ENCODE assay signal across 29 cellular contexts in genomic region chr9:130635721-130636647, GRCh38. TPM values are rescaled to one million over a fixed set of nuclear protein-coding genes. Genes with fewer than 3 reads are reported as not detected.
"Had no signal": no experiment of that assay in that cellular context is flagged by ENCODE, and none has a peak within 500 bp of the region (broad histone marks: within the 10 kb centered on the region; RNA-seq: fewer than 3 reads in every experiment).

No MANE protein-coding gene starts in this region.

- H3K27ac Mint-ChIP-seq: activated CD4-positive, alpha-beta memory T cell treated with anti-CD3 and anti-CD28 coated beads for 36 hours; activated CD4-positive, alpha-beta T cell treated with anti-CD3 and anti-CD28 coated beads, Interleukin-2, amount 10 ng/mL, durations not matched to agents 7 days and 5 days; activated naive CD4-positive, alpha-beta T cell treated with anti-CD3 and anti-CD28 coated beads, Interleukin-2, amount 50 U/mL, for 24 hours; activated T-cell treated with anti-CD3 and anti-CD28 coated beads, Interleukin-2, amount 50 U/mL, for 72 hours; activated T-helper 2 cell treated with anti-CD3 and anti-CD28 coated beads, Interferon-gamma antibody, Interleukin-2, Interleukin-4, amounts not matched to agents 10 μg/mL and 5 μg/mL and 100 μg/mL, durations not matched to agents 14 hours and 24 hours and 36 hours had no signal

- H3K9me3 ChIP-seq: breast epithelium, SJCRH30, SK-N-SH had no signal

- H3K9me3 Mint-ChIP-seq: activated CD4-positive, alpha-beta memory T cell treated with anti-CD3 and anti-CD28 coated beads for 36 hours; activated CD4-positive, alpha-beta T cell treated with anti-CD3 and anti-CD28 coated beads, Interleukin-2, amount 10 ng/mL, durations not matched to agents 7 days and 5 days; activated naive CD4-positive, alpha-beta T cell treated with anti-CD3 and anti-CD28 coated beads, Interleukin-2, amount 50 U/mL, for 24 hours; activated T-cell treated with anti-CD3 and anti-CD28 coated beads, Interleukin-2, amount 50 U/mL, for 72 hours; activated T-helper 2 cell treated with anti-CD3 and anti-CD28 coated beads, Interferon-gamma antibody, Interleukin-2, Interleukin-4, amounts not matched to agents 10 μg/mL and 5 μg/mL and 100 μg/mL, durations not matched to agents 14 hours and 24 hours and 36 hours had no signal

- DNase-seq: activated CD4-positive, alpha-beta memory T cell treated with anti-CD3 and anti-CD28 coated beads for 36 hours; activated CD4-positive, alpha-beta T cell treated with anti-CD3 and anti-CD28 coated beads, Interleukin-2, amount 10 ng/mL, durations not matched to agents 7 days and 5 days; activated CD4-positive, CD25-positive, alpha-beta regulatory T cell; activated CD8-positive, alpha-beta memory T cell treated with anti-CD3 and anti-CD28 coated beads, Interleukin-2, amount 50 U/mL, for 4 hours; activated gamma-delta T cell treated with Interleukin-2 at 50 U/mL for 16 hours; activated T-cell treated with anti-CD3 and anti-CD28 coated beads, Interleukin-2, amount 50 U/mL, for 72 hours; caudate nucleus; Karpas-422; MM.1S; NCI-H1105 treated with DMSO at 0.1 percent for 48 hours; NCI-H1436 treated with DMSO at 0.1 percent for 48 hours; NCI-H187; NCI-H2081; NCI-H2171; NCI-H226; NCI-H526; NCI-H82; Right ventricle myocardium superior; SJCRH30; SK-N-SH; T-helper 1 cell had no signal

- H3K27me3 Mint-ChIP-seq: activated CD4-positive, alpha-beta memory T cell treated with anti-CD3 and anti-CD28 coated beads for 36 hours; activated CD4-positive, alpha-beta T cell treated with anti-CD3 and anti-CD28 coated beads, Interleukin-2, amount 10 ng/mL, durations not matched to agents 7 days and 5 days; activated naive CD4-positive, alpha-beta T cell treated with anti-CD3 and anti-CD28 coated beads, Interleukin-2, amount 50 U/mL, for 24 hours had no signal

- H3K4me1 ChIP-seq: breast epithelium had no signal

- H3K4me3 Mint-ChIP-seq: activated CD4-positive, alpha-beta memory T cell treated with anti-CD3 and anti-CD28 coated beads for 36 hours; activated CD4-positive, alpha-beta T cell treated with anti-CD3 and anti-CD28 coated beads, Interleukin-2, amount 10 ng/mL, durations not matched to agents 7 days and 5 days; activated naive CD4-positive, alpha-beta T cell treated with anti-CD3 and anti-CD28 coated beads, Interleukin-2, amount 50 U/mL, for 24 hours; activated T-cell treated with anti-CD3 and anti-CD28 coated beads, Interleukin-2, amount 50 U/mL, for 72 hours had no signal

- H3K27ac ChIP-seq: breast epithelium, SJCRH30, VCaP had no signal

- H3K4me3 ChIP-seq: breast epithelium, SJCRH30 had no signal

- H3K27me3 ChIP-seq: breast epithelium, SJCRH30 had no signal

- ATAC-seq: activated T-cell treated with anti-CD3 and anti-CD28 coated beads, Interleukin-2, amount 50 U/mL, for 72 hours had no signal

- H3K4me1 Mint-ChIP-seq: activated CD4-positive, alpha-beta T cell treated with anti-CD3 and anti-CD28 coated beads, Interleukin-2, amount 10 ng/mL, durations not matched to agents 7 days and 5 days; activated naive CD4-positive, alpha-beta T cell treated with anti-CD3 and anti-CD28 coated beads, Interleukin-2, amount 50 U/mL, for 24 hours had no signal

RNA-seq across cellular contexts. Expression of gene PRDM12, which starts 28.4 kb away (rescaled TPM):
- total RNA-seq: activated CD4-positive, alpha-beta T cell treated with anti-CD3 and anti-CD28 coated beads, Interleukin-2, amount 10 ng/mL, durations not matched to agents 7 days and 5 days; activated T-cell treated with anti-CD3 and anti-CD28 coated beads, Interleukin-2, amount 50 U/mL, for 72 hours; aorta; breast epithelium; cerebellum; Right ventricle myocardium superior; RPMI7951; T-helper 2 cell treated with Interferon-gamma antibody and Interleukin-4, amounts not matched to agents 100 ng/mL and 5 ng/mL, for 36 hours had no signal
